ENCODE assay signal across 8 cellular contexts in the genomic region with DNA sequence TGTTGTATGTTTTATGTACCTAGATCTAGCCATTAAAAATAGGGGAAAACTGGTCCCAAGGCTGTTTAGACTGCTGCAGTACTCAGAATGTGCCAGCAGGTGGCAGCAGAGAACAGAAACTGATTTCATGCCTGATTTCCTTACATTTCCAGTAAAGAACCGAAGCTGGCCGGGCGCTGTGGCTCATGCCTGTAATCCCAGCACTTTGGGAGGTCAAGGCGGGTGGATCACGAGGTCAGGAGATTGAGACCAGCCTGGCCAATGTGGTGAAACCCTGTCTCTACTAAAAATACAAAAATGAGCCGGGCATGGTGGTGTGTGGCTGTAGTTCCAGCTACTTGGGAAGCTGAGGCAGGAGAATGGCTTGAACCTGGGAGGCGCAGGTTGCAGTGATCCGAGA. TPM values are rescaled to one million over a fixed set of nuclear protein-coding genes. Genes with fewer than 3 reads are reported as not detected.
DNase-seq lines count a peak whose midpoint lies in the region; ATAC-seq and TF ChIP-seq lines count a peak whose summit lies in the region.
"Not testable (repeated sequence)": the region's sequence is repeated elsewhere in the genome, so short reads cannot be mapped to it uniquely, and the experiment has no call there.

No MANE protein-coding gene starts in this region.

- TF ChIP-seq CTCF in GM12873 (IDR thresholded peaks at IDR 0.05; ENCODE audit: insufficient read depth, low read depth, low read length, missing control alignments), result peak; percentile 83
- TF ChIP-seq CTCF in VCaP (conservative IDR thresholded peaks at IDR 0.05), result peak; percentile 90
- peak; percentile 93 to 94 for TF ChIP-seq CTCF in right atrium auricular region (IDR thresholded peaks at IDR 0.05)
- peak; percentile 98 for TF ChIP-seq CTCF in psoas muscle (IDR thresholded peaks at IDR 0.05)
- peak; percentile 86 to 95 (median 94) for TF ChIP-seq CTCF in upper lobe of left lung (IDR thresholded peaks at IDR 0.05)

- TF ChIP-seq POLR2A in upper lobe of left lung (IDR thresholded peaks at IDR 0.05), result not testable (repeated sequence)

- not testable (repeated sequence) for H3K9me3 ChIP-seq in right atrium auricular region, psoas muscle, upper lobe of left lung

- not testable (repeated sequence) for H3K4me3 ChIP-seq in right atrium auricular region, psoas muscle
- H3K4me3 ChIP-seq in upper lobe of left lung, result peak overlapping the region in 1 of 4 donors; percentile 17

- 17 to 21% (median 18%) methylated on average over 8 of the region's 8 CpGs for WGBS in psoas muscle, 3 donors
- whole genome bisulfite sequencing in upper lobe of left lung, 2 donors, result 25% methylated on average over 8 of the region's 8 CpGs

- DNase-seq in NCI-H2171 (lab: John Stamatoyannopoulos, UW), result peak; percentile 9
- DNase-seq in astrocyte of the hippocampus (ENCODE audit: low read depth, low spot score), result peak; percentile 83
- peak; percentile 87 for DNase-seq in right atrium auricular region (ENCODE audit: low spot score)
- peak; percentile 71 to 84 for DNase-seq in psoas muscle
- peak; percentile 26 to 80 for DNase-seq in upper lobe of left lung

- not testable (repeated sequence) for H3K27me3 ChIP-seq in right atrium auricular region; psoas muscle (ENCODE audit: insufficient read depth in 3 of 3, low read length in 2 of 3); upper lobe of left lung

- not testable (repeated sequence) for H3K27ac ChIP-seq in VCaP, right atrium auricular region, psoas muscle
- H3K27ac ChIP-seq in upper lobe of left lung, result peak overlapping the region in 2 of 4 donors; percentile 6 to 67

- not testable (repeated sequence) for TF ChIP-seq EP300 in upper lobe of left lung (IDR thresholded peaks at IDR 0.05)

- H3K36me3 ChIP-seq in right atrium auricular region; psoas muscle (ENCODE audit: insufficient read depth in 1 of 2, low read depth in 1 of 2); upper lobe of left lung: not testable (repeated sequence)

- intact Hi-C loops in psoas muscle (cut with DNase I), result loop anchor here (2.0 to 10.0 kb wide), 6 partner anchors 67 to 1289 kb away; no protein-coding TSS in a partner anchor

- ATAC-seq in HG03039 (IDR thresholded peaks at IDR 0.05; ENCODE audit: unreplicated experiment), result peak; percentile 60
- ATAC-seq in psoas muscle, result peak; percentile 71 to 92 (median 84)
- ATAC-seq in upper lobe of left lung (ENCODE audit: low FRiP score in 2 of 2), result peak; percentile 90 to 93

- not testable (repeated sequence) for H3K4me1 ChIP-seq in right atrium auricular region, psoas muscle
- peaks cover 6 to 19% (median 11%) of the 10 kb centered on the region in 4 donors for H3K4me1 ChIP-seq in upper lobe of left lung

RNA-seq across cellular contexts. Expression of a gene that starts 59.8 kb away (rescaled TPM):
- total RNA-seq in right atrium auricular region (100 to 1,000 TPM; 319 to 484 TPM), psoas muscle (100 to 1,000 TPM in 3 of 4 donors, 10 to 100 TPM in 1; 97.9 to 271 (median 168) TPM), upper lobe of left lung (1,000 to 10,000 TPM in 1 of 6 donors, 100 to 1,000 TPM in 5; 327 to 1,155 (median 811) TPM)
- polyA plus RNA-seq in psoas muscle, result 10 to 100 TPM; 15.3 to 63.4 (median 51.8) TPM

Comparison
In these comparisons a context has a peak if more than half of its experiments do, and no peak if none do; other contexts are left out.
1. DNase-seq: peak in every context shown above with its lines; median percentile 87 in right atrium auricular region; 83 in astrocyte of the hippocampus; 78 in psoas muscle; 53 in upper lobe of left lung; 9 in NCI-H2171.